ENCODE assay signal across 8 cellular contexts in the genomic region with DNA sequence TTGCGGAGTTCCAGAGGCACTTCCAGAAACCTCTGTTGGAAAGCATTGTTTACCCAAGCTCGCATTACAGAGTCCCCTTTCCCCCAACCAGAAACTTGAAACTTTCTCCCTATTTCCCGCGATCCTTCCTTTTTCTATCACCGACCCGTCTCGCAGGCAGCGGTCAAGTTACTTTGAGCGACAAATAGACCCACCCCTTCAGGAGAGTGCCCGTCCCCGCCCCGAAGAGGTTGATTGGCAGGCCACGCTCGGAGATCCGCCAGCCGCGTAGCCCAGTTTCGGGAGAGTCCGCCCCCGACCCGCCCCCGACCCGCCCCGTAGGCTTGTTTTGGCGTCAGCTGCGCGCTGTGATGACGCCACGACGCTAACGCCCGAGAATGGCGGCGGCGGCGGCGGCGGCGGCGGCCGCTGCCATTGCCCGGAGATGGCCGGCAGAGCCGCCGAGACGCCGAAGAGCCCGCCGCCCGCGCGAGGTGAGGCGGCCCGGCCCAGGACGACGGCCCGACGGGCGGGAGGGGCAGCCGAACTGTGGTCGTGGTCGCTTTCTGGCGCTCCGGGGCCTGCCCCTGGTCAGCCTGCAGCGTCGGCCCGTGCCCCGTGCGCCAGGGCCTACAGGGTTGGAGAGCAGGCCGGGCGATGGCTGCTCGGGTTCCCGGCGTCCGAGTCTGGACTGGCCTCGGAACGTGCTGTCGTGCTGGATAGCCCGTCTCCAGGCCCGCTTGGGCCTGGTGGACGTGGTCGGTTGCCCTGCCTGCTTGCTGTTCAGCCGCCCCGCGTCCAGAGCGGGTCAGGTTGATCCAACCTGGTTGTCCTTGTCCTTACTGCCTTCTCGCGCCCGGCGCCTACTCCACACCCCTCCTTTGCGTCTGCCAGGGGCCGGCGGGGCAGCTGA.
A peak's percentile ranks its signal among the peaks of the same experiment; 100 is the strongest.
DNase-seq lines count a peak whose midpoint lies in the region; ATAC-seq and FAIRE-seq lines count a peak whose summit lies in the region.

A gene (plus strand): TSS at position 356 of the 892 bp plus-strand sequence. CDS start 15,496 bp downstream, outside the sequence.

- DNase-seq in CMK (ENCODE audit: low read depth) (peak; percentile 74), HTR-8/SVneo (ENCODE audit: insufficient read length, low spot score) (peak; percentile 99), NOMO-1 treated with DMSO at 0.1 percent for 48 hours (lab: John Stamatoyannopoulos, UW; ENCODE audit: unreplicated experiment) (peak; percentile 96), memory B cell (ENCODE audit: low spot score in 2 of 2) (peak; percentile 73 to 84)
- DNase-seq in activated CD8-positive, alpha-beta memory T cell treated with anti-CD3 and anti-CD28 coated beads for 4 hours (ENCODE audit: low read depth in 2 of 2) = peak; percentile 86 to 88
- peak; percentile 89 to 93 (median 90) for DNase-seq in effector memory CD4-positive, alpha-beta T cell
- DNase-seq in stimulated activated CD8-positive, alpha-beta memory T cell treated with anti-CD3 and anti-CD28 coated beads, Interleukin-12 subunit alpha, Interleukin-12 subunit beta, amount 100 ng/mL, for 1 hour (ENCODE audit: low read depth) = peak; percentile 89

- no peaks in the 10 kb centered on the region for H3K36me3 ChIP-seq in effector memory CD4-positive, alpha-beta T cell (ENCODE audit: control insufficient read depth, insufficient read depth, low read length)

- peaks cover 17% of the 10 kb centered on the region for H3K4me1 ChIP-seq in effector memory CD4-positive, alpha-beta T cell (ENCODE audit: control insufficient read depth, insufficient read depth, low read length, poor library complexity, severe bottlenecking)

- H3K9me3 ChIP-seq in effector memory CD4-positive, alpha-beta T cell (ENCODE audit: control insufficient read depth, low read length) = no peaks in the 10 kb centered on the region

- peak within 1 kb of the TSS; percentile 88 for H3K27ac Mint-ChIP-seq in memory B cell

- peak; percentile 86 for ATAC-seq in GM21360 (IDR thresholded peaks at IDR 0.05; ENCODE audit: unreplicated experiment)
- peak; percentile 98 for ATAC-seq in memory B cell (ENCODE audit: low read depth)

- no peaks in the 10 kb centered on the region for H3K27me3 ChIP-seq in effector memory CD4-positive, alpha-beta T cell (replicated peaks; ENCODE audit: control insufficient read depth, insufficient read depth, low read length, poor library complexity, severe bottlenecking)

- H3K36me3 Mint-ChIP-seq in memory B cell = no peaks in the 10 kb centered on the region

- peak within 1 kb of the TSS; percentile 85 for H3K27ac ChIP-seq in effector memory CD4-positive, alpha-beta T cell (ENCODE audit: insufficient read depth, low read length, poor library complexity, severe bottlenecking)

- no peaks in the 10 kb centered on the region for H3K9me3 Mint-ChIP-seq in memory B cell

- H3K27me3 Mint-ChIP-seq in memory B cell = no peaks in the 10 kb centered on the region

- FAIRE-seq in HTR-8/SVneo (lab: Jason Lieb, UNC) = no peak

- H3K4me3 Mint-ChIP-seq in memory B cell = peak within 1 kb of the TSS; percentile 97

- H3K4me1 Mint-ChIP-seq in memory B cell = peaks cover 17% of the 10 kb centered on the region

- peak within 1 kb of the TSS; percentile 92 for H3K4me3 ChIP-seq in effector memory CD4-positive, alpha-beta T cell (ENCODE audit: insufficient read depth, low read depth, low read length, poor library complexity, severe bottlenecking)

Comparison
In these comparisons a context has a peak if more than half of its experiments do, and no peak if none do; other contexts are left out.
1. Peak in every context shown above with its lines: DNase-seq, ATAC-seq, H3K4me3 ChIP-seq and H3K27ac ChIP-seq.